ENCODE assay signal across 11 cellular contexts in genomic region chr4:55993994-55994657, GRCh38. TPM values are rescaled to one million over a fixed set of nuclear protein-coding genes. Genes with fewer than 3 reads are reported as not detected.
A peak's percentile ranks its signal among the peaks of the same experiment; 100 is the strongest.
DNase-seq lines count a peak whose midpoint lies in the region; ATAC-seq and TF ChIP-seq lines count a peak whose summit lies in the region.
"Had no signal": no experiment of that assay in that cellular context is flagged by ENCODE, and none has a peak within 500 bp of the region (broad histone marks: within the 10 kb centered on the region; RNA-seq: fewer than 3 reads in every experiment).

No MANE protein-coding gene starts in this region.

- H3K36me3 Mint-ChIP-seq in activated T-helper 2 cell treated with anti-CD3 and anti-CD28 coated beads, Interferon-gamma antibody, Interleukin-2, Interleukin-4, amounts not matched to agents 10 μg/mL and 5 μg/mL and 100 μg/mL, durations not matched to agents 14 hours and 24 hours and 36 hours (ENCODE audit: low read depth) = peaks cover 48% of the 10 kb centered on the region

- H3K4me1 ChIP-seq in colonic mucosa = no peaks in the 10 kb centered on the region

- DNase-seq in activated T-helper 2 cell treated with anti-CD3 and anti-CD28 coated beads, Interferon-gamma antibody, Interleukin-2, Interleukin-4, amounts not matched to agents 10 μg/mL and 5 μg/mL and 100 μg/mL, durations not matched to agents 14 hours and 24 hours and 36 hours (ENCODE audit: low spot score) = no peak
- DNase-seq in SW480 (ENCODE audit: low spot score) (no peak), NK-92 (lab: John Stamatoyannopoulos, UW; ENCODE audit: unreplicated experiment) (no peak), colonic mucosa (no peak), GM03348 (ENCODE audit: low spot score) (no peak)
- DNase-seq: DND-41, occipital lobe had no signal

- no peaks in the 10 kb centered on the region for H3K27me3 ChIP-seq in colonic mucosa
- H3K27me3 ChIP-seq: cardiac muscle cell had no signal

- H3K4me3 ChIP-seq in colonic mucosa = no peak overlapping the region
- H3K4me3 ChIP-seq: cardiac muscle cell had no signal

- no peak overlapping the region for H3K4me3 Mint-ChIP-seq in activated T-helper 2 cell treated with anti-CD3 and anti-CD28 coated beads, Interferon-gamma antibody, Interleukin-2, Interleukin-4, amounts not matched to agents 10 μg/mL and 5 μg/mL and 100 μg/mL, durations not matched to agents 14 hours and 24 hours and 36 hours (ENCODE audit: low read depth)

- H3K9me3 Mint-ChIP-seq in activated T-helper 2 cell treated with anti-CD3 and anti-CD28 coated beads, Interferon-gamma antibody, Interleukin-2, Interleukin-4, amounts not matched to agents 10 μg/mL and 5 μg/mL and 100 μg/mL, durations not matched to agents 14 hours and 24 hours and 36 hours = no peaks in the 10 kb centered on the region

- H3K4me1 Mint-ChIP-seq in activated T-helper 2 cell treated with anti-CD3 and anti-CD28 coated beads, Interferon-gamma antibody, Interleukin-2, Interleukin-4, amounts not matched to agents 10 μg/mL and 5 μg/mL and 100 μg/mL, durations not matched to agents 14 hours and 24 hours and 36 hours (ENCODE audit: low read depth) = peaks cover 26% of the 10 kb centered on the region

- no peak for TF ChIP-seq CTCF in colonic mucosa (IDR thresholded peaks at IDR 0.05)

- H3K9ac ChIP-seq in colonic mucosa (ENCODE audit: low read depth in 2 of 2, low read length in 2 of 2) = no peak overlapping the region

- no peaks in the 10 kb centered on the region for H3K9me3 ChIP-seq in colonic mucosa

- H3K27me3 Mint-ChIP-seq in activated T-helper 2 cell treated with anti-CD3 and anti-CD28 coated beads, Interferon-gamma antibody, Interleukin-2, Interleukin-4, amounts not matched to agents 10 μg/mL and 5 μg/mL and 100 μg/mL, durations not matched to agents 14 hours and 24 hours and 36 hours (ENCODE audit: low read depth) = no peaks in the 10 kb centered on the region

- intact Hi-C loops in activated T-helper 2 cell treated with anti-CD3 and anti-CD28 coated beads, Interferon-gamma antibody, Interleukin-2, Interleukin-4, amounts not matched to agents 10 μg/mL and 5 μg/mL and 100 μg/mL, durations not matched to agents 14 hours and 24 hours and 36 hours (cut with micrococcal nuclease) = loop anchor here (1.0 to 2.0 kb wide), 2 partner anchors 46 to 55 kb away; partner anchors contain the start of gene CEP135
- intact Hi-C loops in colonic mucosa (cut with DNase I) = no loop called here

- ATAC-seq in GM18499 (IDR thresholded peaks at IDR 0.05; ENCODE audit: insufficient read depth, unreplicated experiment) (peak; percentile 56), GM19397 (IDR thresholded peaks at IDR 0.05; ENCODE audit: unreplicated experiment) (peak; percentile 55), HG03066 (IDR thresholded peaks at IDR 0.05; ENCODE audit: low read depth, unreplicated experiment) (peak; percentile 72)

- H3K27ac ChIP-seq in colonic mucosa = no peak overlapping the region
- H3K27ac ChIP-seq: cardiac muscle cell had no signal

- peak overlapping the region; percentile 37 for H3K27ac Mint-ChIP-seq in activated T-helper 2 cell treated with anti-CD3 and anti-CD28 coated beads, Interferon-gamma antibody, Interleukin-2, Interleukin-4, amounts not matched to agents 10 μg/mL and 5 μg/mL and 100 μg/mL, durations not matched to agents 14 hours and 24 hours and 36 hours

- H3K36me3 ChIP-seq in colonic mucosa = no peaks in the 10 kb centered on the region
- H3K36me3 ChIP-seq: cardiac muscle cell had no signal

RNA-seq across cellular contexts. Expression of gene CEP135, which starts 45.4 kb away (rescaled TPM):
- 13.3 and 15.7 TPM in 2 replicates for total RNA-seq in activated T-helper 2 cell treated with anti-CD3 and anti-CD28 coated beads, Interferon-gamma antibody, Interleukin-2, Interleukin-4, amounts not matched to agents 10 μg/mL and 5 μg/mL and 100 μg/mL, durations not matched to agents 14 hours and 24 hours and 36 hours
- total RNA-seq in colonic mucosa = 1 to 10 TPM; 4.0 to 7.3 TPM
